ENCODE assay signal across 24 cellular contexts in genomic region chr3:161414907-161415306, GRCh38. TPM values are rescaled to one million over a fixed set of nuclear protein-coding genes. Genes with fewer than 3 reads are reported as not detected.
A peak's percentile ranks its signal among the peaks of the same experiment; 100 is the strongest.
DNase-seq lines count a peak whose midpoint lies in the region; ATAC-seq, FAIRE-seq and TF ChIP-seq lines count a peak whose summit lies in the region.
"Had no signal": no experiment of that assay in that cellular context is flagged by ENCODE, and none has a peak within 500 bp of the region (broad histone marks: within the 10 kb centered on the region; RNA-seq: fewer than 3 reads in every experiment).

No MANE protein-coding gene starts in this region.

- POLR2A ChIA-PET in A549 (lab: Yijun Ruan, JAX), result interaction anchor here (1.0 kb wide), 1 partner anchor 194 kb away, joined by 3 read pairs; the partner anchor contains the start of gene NMD3
- POLR2A ChIA-PET in endothelial cell of umbilical vein (lab: Charles Lee), result no interaction called here

- no peak for ATAC-seq in A549
- ATAC-seq in GM19452 (IDR thresholded peaks at IDR 0.05; ENCODE audit: unreplicated experiment), result peak; percentile 53
- ATAC-seq in HG03460 (IDR thresholded peaks at IDR 0.05; ENCODE audit: unreplicated experiment), result peak; percentile 49
- no peak for ATAC-seq in pancreas
- no peak for ATAC-seq in GM19035 (IDR thresholded peaks at IDR 0.05; ENCODE audit: unreplicated experiment)
- ATAC-seq: activated CD4-positive, CD25-positive, alpha-beta regulatory T cell treated with anti-CD3 and anti-CD28 coated beads, Interleukin-2, amount 50 U/mL, for 24 hours; stimulated activated naive CD8-positive, alpha-beta T cell treated with anti-CD3 and anti-CD28 coated beads, Interleukin-15, amount 100 ng/mL, for 72 hours had no signal

- CTCF ChIA-PET in A549 (lab: Yijun Ruan, JAX) (no interaction called here), endothelial cell of umbilical vein (lab: Charles Lee) (interaction anchor here (0.7 to 0.9 kb wide), 2 partner anchors 19 to 140 kb away, joined by 3 to 5 read pairs; no protein-coding TSS in a partner anchor)

- H3K4me1 ChIP-seq in A549 (peaks cover 22% of the 10 kb centered on the region), endothelial cell of umbilical vein (ENCODE audit: control insufficient read depth, extremely low read depth, insufficient read depth, low read length) (peaks cover 19% of the 10 kb centered on the region), pancreas (peaks cover 6 to 19% (median 7%) of the 10 kb centered on the region in 3 donors)

- no peak for FAIRE-seq in A549 (lab: Jason Lieb, UNC)
- FAIRE-seq in endothelial cell of umbilical vein (lab: Jason Lieb, UNC), result no peak
- FAIRE-seq in pancreas (lab: Jason Lieb, UNC), result no peak
- FAIRE-seq: bronchial epithelial cell, frontal cortex had no signal

- TF ChIP-seq EP300 in A549 (IDR thresholded peaks at IDR 0.05), result no peak

- TF ChIP-seq CTCF in A549 (IDR thresholded peaks at IDR 0.05), result no peak
- no peak for TF ChIP-seq CTCF in endothelial cell of umbilical vein (IDR thresholded peaks at IDR 0.05; ENCODE audit: extremely low read depth in 1 of 2, insufficient read depth in 1 of 2, low read depth in 1 of 2, low read length in 2 of 2)
- no peak for TF ChIP-seq CTCF in pancreas (IDR thresholded peaks at IDR 0.05)

- H3K4me2 ChIP-seq in A549 (peak overlapping the region; percentile 61; the same call in 2 of the 3 replicates), endothelial cell of umbilical vein (ENCODE audit: insufficient read depth, low read length) (peak overlapping the region; percentile 73)

- dilution Hi-C loops in endothelial cell of umbilical vein (cut with MboI; ENCODE audit: extremely low pct_ligation_motif_present, low sequenced_read_pairs), result no loop called here

- intact Hi-C loops in endothelial cell of umbilical vein (cut with micrococcal nuclease) (loop anchor here (1.0 to 5.0 kb wide), 6 partner anchors 99 to 848 kb away; partner anchors contain the start of genes KPNA4, NMD3 and PPM1L), pancreas (cut with DNase I) (no loop called here)

- WGBS in A549 (ENCODE audit: missing lambda C conversion rate), result 63% methylated on average over 1 of the region's 1 CpG
- 80 to 91% methylated on average over 1 of the region's 1 CpG for WGBS in pancreas, 2 donors

- no TSS peak for BruUV-seq in endothelial cell of umbilical vein (replicated peaks; lab: Mats Ljungman, UMichigan)

- H3K36me3 ChIP-seq in endothelial cell of umbilical vein (ENCODE audit: control insufficient read depth in 2 of 2, extremely low read depth in 1 of 2, insufficient read depth in 2 of 2, low read length in 2 of 2) (no peaks in the 10 kb centered on the region), pancreas (no peaks in the 10 kb centered on the region)
- H3K36me3 ChIP-seq: sigmoid colon had no signal

- no peaks in the 10 kb centered on the region for H3K27me3 ChIP-seq in endothelial cell of umbilical vein (ENCODE audit: control insufficient read depth in 2 of 2, insufficient read depth in 2 of 2, low read length in 2 of 2)
- no peaks in the 10 kb centered on the region for H3K27me3 ChIP-seq in pancreas
- H3K27me3 ChIP-seq: sigmoid colon had no signal

- H2AFZ ChIP-seq in endothelial cell of umbilical vein (ENCODE audit: low read depth, low read length), result no peak overlapping the region

- H3K27ac ChIP-seq in A549, result no peak overlapping the region
- peak overlapping the region; percentile 37 for H3K27ac ChIP-seq in endothelial cell of umbilical vein (ENCODE audit: insufficient read depth, low read depth, low read length)
- peak overlapping the region in 1 of 4 donors; percentile 80 for H3K27ac ChIP-seq in pancreas

- H3K79me2 ChIP-seq in endothelial cell of umbilical vein (ENCODE audit: control insufficient read depth, insufficient read depth, low read length), result no peaks in the 10 kb centered on the region

- H3K9ac ChIP-seq in endothelial cell of umbilical vein (replicated peaks; ENCODE audit: extremely low read depth, insufficient read depth, low read length), result peak overlapping the region; percentile 90

- no peaks in the 10 kb centered on the region for H3K9me1 ChIP-seq in endothelial cell of umbilical vein (replicated peaks; ENCODE audit: control insufficient read depth, extremely low read depth, insufficient read depth, low read length)

- DNase-seq in A549 (ENCODE audit: low read depth in 1 of 2, low spot score in 1 of 2) (no peak), endothelial cell of umbilical vein (ENCODE audit: low read depth, low spot score) (no peak), midbrain (lab: John Stamatoyannopoulos, UW) (no peak), pancreas (no peak), NCI-H774 (lab: John Stamatoyannopoulos, UW) (no peak)
- DNase-seq: activated CD8-positive, alpha-beta memory T cell treated with anti-CD3 and anti-CD28 coated beads for 24 hours; left ventricle myocardium superior; NCI-H1694; nucleus accumbens; SHP77; sigmoid colon; stimulated activated naive CD8-positive, alpha-beta T cell treated with anti-CD3 and anti-CD28 coated beads, Interleukin-15, amount 100 ng/mL, for 72 hours; T-helper 9 cell had no signal

- H3K9me3 ChIP-seq in A549 (peaks cover 4% of the 10 kb centered on the region; the same call in 2 of the 3 replicates), endothelial cell of umbilical vein (replicated peaks; ENCODE audit: control insufficient read depth, insufficient read depth, low read length) (no peaks in the 10 kb centered on the region), pancreas (no peaks in the 10 kb centered on the region)

- TF ChIP-seq RAD21 in A549 (conservative IDR thresholded peaks at IDR 0.05 in 1 of 2, IDR thresholded peaks at IDR 0.05 in 1 of 2), result no peak

- H3K4me3 ChIP-seq in A549, result no peak overlapping the region
- H3K4me3 ChIP-seq in endothelial cell of umbilical vein (replicated peaks in 1 of 3; ENCODE audit: insufficient read depth in 1 of 3, low read depth in 1 of 3, low read length in 3 of 3), result no peak overlapping the region
- no peak overlapping the region for H3K4me3 ChIP-seq in pancreas
- H3K4me3 ChIP-seq: sigmoid colon had no signal

- TF ChIP-seq POLR2A in A549 (IDR thresholded peaks at IDR 0.05; ENCODE audit: low read length) (no peak), endothelial cell of umbilical vein (IDR thresholded peaks at IDR 0.05; ENCODE audit: low read depth, low read length) (no peak)

- H4K20me1 ChIP-seq in endothelial cell of umbilical vein (replicated peaks; ENCODE audit: control insufficient read depth, extremely low read depth, insufficient read depth, low read length), result no peaks in the 10 kb centered on the region

TF ChIP-seq in A549, 52 proteins besides CTCF, POLR2A, EP300 and RAD21:
- TF ChIP-seq HEYL (CRISPR knock-in tag; IDR thresholded peaks at IDR 0.05) (no peak), CHD2 (IDR thresholded peaks at IDR 0.05; ENCODE audit: low read length, partially characterized antibody) (no peak), MAX (IDR thresholded peaks at IDR 0.05) (no peak)

TF ChIP-seq in endothelial cell of umbilical vein, 7 proteins besides CTCF, POLR2A, EP300 and RAD21:
- TF ChIP-seq EZH2 (IDR thresholded peaks at IDR 0.05; ENCODE audit: borderline replicate concordance, low read depth, low read length, severe bottlenecking), result no peak
- TF ChIP-seq JUN (IDR thresholded peaks at IDR 0.05; ENCODE audit: borderline replicate concordance, insufficient read depth, insufficient read length, low read depth), result no peak
- no peak for TF ChIP-seq POLR2AphosphoS5 (IDR thresholded peaks at IDR 0.05; ENCODE audit: insufficient read depth, low read depth, low read length)
- peak; percentile 6 for TF ChIP-seq GATA2 (IDR thresholded peaks at IDR 0.05; ENCODE audit: insufficient read depth, insufficient read length, low read depth, low read length)

RNA-seq across cellular contexts. Expression of gene SPTSSB, which starts 43.6 kb away (rescaled TPM):
- polyA plus RNA-seq in A549 (2011; rRNA removed) (0.43 TPM in 1 of 2 replicates, not detected in the other), A549 (2017; fragmentation: RNase III; extraction: RNeasy Plus Mini Kit Qiagen cat#74134 plus additional on column Dnase treatment) (0.06 to 0.07 TPM in 2 of 3 replicates, not detected in the other), endothelial cell of umbilical vein (not detected in 2 replicates), pancreas (1 to 10 TPM; 1.2 to 8.0 TPM)
- polyA plus RNA-seq in A549 (2012; cell fraction: cytosol; rRNA removed), result not detected in 2 replicates
- not detected in 2 replicates for polyA plus RNA-seq in A549 (2012; cell fraction: nucleus; rRNA removed)
- not detected in 2 replicates for polyA minus RNA-seq in A549 (2011; rRNA and poly(A)+ RNA removed)
- total RNA-seq in endothelial cell of umbilical vein (not detected in 2 replicates), pancreas (1 to 10 TPM in 3 of 6 donors, under 1 TPM in 3; 0.23 to 6.6 (median 1.2) TPM)
- 0.03 and 12.1 TPM in 2 replicates for polyA plus RNA-seq in endothelial cell of umbilical vein (2011; cell fraction: cytosol; rRNA removed)
- polyA plus RNA-seq in endothelial cell of umbilical vein (2011; cell fraction: nucleus; rRNA removed), result not detected in 2 replicates
- polyA plus RNA-seq in endothelial cell of umbilical vein (2012), result not detected in 2 replicates
- polyA minus RNA-seq in endothelial cell of umbilical vein, result not detected in 2 replicates
- polyA minus RNA-seq in endothelial cell of umbilical vein (2011; cell fraction: cytosol; rRNA and poly(A)+ RNA removed), result not detected
- polyA minus RNA-seq in endothelial cell of umbilical vein (2011; cell fraction: nucleus; rRNA and poly(A)+ RNA removed), result not detected in 2 replicates
- total RNA-seq: activated T-helper 1 cell treated with anti-CD3 and anti-CD28 coated beads, Interleukin-12 subunit alpha, Interleukin-12 subunit beta, Interleukin-2, Interleukin-4 antibody, amounts not matched to agents 30 ng/mL and 10 ng/mL and 1 ng/mL, durations not matched to agents 14 hours and 24 hours and 36 hours; Daoy; dermis microvascular lymphatic vessel endothelial cell; epithelial cell of proximal tubule; M059J; sigmoid colon had no signal

Comparison
In these comparisons a context has a peak if more than half of its experiments do, and no peak if none do; other contexts are left out.
1. ATAC-seq: peak in GM19452 (single experiment) and HG03460 (single experiment); none in A549 (0 of 2), pancreas (0 of 4) and GM19035 (single experiment).